In the genomic region with DNA sequence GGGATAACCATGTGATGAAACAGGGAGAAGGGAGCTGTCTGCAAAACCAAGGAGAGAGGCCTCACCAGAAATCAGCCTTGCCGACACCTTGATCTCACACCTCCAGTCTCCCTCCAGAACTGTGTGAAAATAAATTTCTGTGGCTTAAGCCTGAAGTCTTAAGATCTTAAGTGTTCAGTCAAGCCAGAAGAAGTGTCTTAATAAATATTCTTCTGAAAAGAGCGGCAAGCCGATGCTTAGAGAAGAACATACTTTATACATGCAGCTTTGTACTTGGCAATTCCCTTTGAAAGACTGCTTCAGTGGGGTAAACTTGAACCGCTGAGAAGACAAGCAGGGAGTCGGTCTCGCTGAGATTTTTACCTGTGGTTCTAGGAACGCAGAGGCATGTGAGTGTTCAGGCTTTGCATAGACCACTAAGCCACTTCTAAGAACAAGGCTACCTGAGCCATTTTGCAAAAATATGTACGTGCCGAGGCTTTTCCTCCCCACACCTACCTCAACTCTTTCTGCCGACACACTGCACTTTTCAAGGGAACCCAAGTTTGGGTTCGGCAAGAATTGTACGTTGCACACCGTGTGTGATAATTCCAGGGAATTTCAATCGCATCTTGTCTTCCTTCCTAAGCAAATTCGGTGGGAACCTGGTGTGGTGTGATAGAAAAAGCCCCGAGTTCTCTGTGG, we compare ENCODE assay signal across 10 cellular contexts. TPM values are rescaled to one million over a fixed set of nuclear protein-coding genes. Genes with fewer than 3 reads are reported as not detected.
DNase-seq lines count a peak whose midpoint lies in the region; ATAC-seq, FAIRE-seq and TF ChIP-seq lines count a peak whose summit lies in the region.
"Had no signal": no experiment of that assay in that cellular context is flagged by ENCODE, and none has a peak within 500 bp of the region (broad histone marks: within the 10 kb centered on the region; RNA-seq: fewer than 3 reads in every experiment).

No MANE protein-coding gene starts in this region.

- no peak for FAIRE-seq in D721Med (lab: Jason Lieb, UNC)

- intact Hi-C loops in CD4-positive, alpha-beta memory T cell (cut with micrococcal nuclease), result loop anchor here (5.0 kb wide), 3 partner anchors 33 to 1503 kb away; a partner anchor contains a TSS
- intact Hi-C loops in OCI-LY7 (cut with micrococcal nuclease; ENCODE audit: unreplicated experiment), result loop anchor here (5.0 to 10.0 kb wide), 2 partner anchors 162 to 889 kb away; no protein-coding TSS in a partner anchor

- H3K27ac ChIP-seq in CD4-positive, alpha-beta memory T cell (ENCODE audit: low read depth, low read length), result peak overlapping the region; percentile 82
- peak overlapping the region; percentile 61 for H3K27ac ChIP-seq in OCI-LY7 (ENCODE audit: low read depth, low read length, poor library complexity, severe bottlenecking)
- H3K27ac ChIP-seq: prostate gland, VCaP had no signal

- H3K27ac Mint-ChIP-seq in CD4-positive, alpha-beta memory T cell, result peak overlapping the region; percentile 92 to 100 (median 99)
- H3K27ac Mint-ChIP-seq in natural killer cell treated with Interleukin-12 subunit alpha and Interleukin-12 subunit beta and Interleukin-15 and Interleukin-18, amount 100 ng/mL, for 72 hours, result peak overlapping the region; percentile 95

- H3K9me3 Mint-ChIP-seq in CD4-positive, alpha-beta memory T cell, result peaks cover 0 to 10% (median 2%) of the 10 kb centered on the region in 8 donors
- no peaks in the 10 kb centered on the region for H3K9me3 Mint-ChIP-seq in natural killer cell treated with Interleukin-12 subunit alpha and Interleukin-12 subunit beta and Interleukin-15 and Interleukin-18, amount 100 ng/mL, for 72 hours

- POLR2A ChIA-PET in CD4-positive, alpha-beta memory T cell (lab: Charles Lee; ENCODE audit: partially characterized antibody), result interaction anchor here (1.2 to 21.3 kb wide), 6 partner anchors 19 to 348 kb away, joined by 3 to 729 read pairs (median 42); no protein-coding TSS in a partner anchor
- POLR2A ChIA-PET in OCI-LY7 (lab: Charles Lee), result interaction anchor here (1.2 kb wide), 1 partner anchor 14 kb away, joined by 4 read pairs; no protein-coding TSS in a partner anchor

- H3K4me1 Mint-ChIP-seq in CD4-positive, alpha-beta memory T cell, result peaks cover 56 to 98% (median 70%) of the 10 kb centered on the region in 4 donors
- peaks cover 87 to 97% of the 10 kb centered on the region in 2 donors for H3K4me1 Mint-ChIP-seq in natural killer cell treated with Interleukin-12 subunit alpha and Interleukin-12 subunit beta and Interleukin-15 and Interleukin-18, amount 100 ng/mL, for 72 hours (ENCODE audit: low read depth in 2 of 2)

- no peaks in the 10 kb centered on the region for H3K36me3 ChIP-seq in CD4-positive, alpha-beta memory T cell (ENCODE audit: insufficient read depth, low read length)
- peaks cover 54% of the 10 kb centered on the region for H3K36me3 ChIP-seq in OCI-LY7 (ENCODE audit: insufficient read depth, low read length)
- H3K36me3 ChIP-seq: prostate gland had no signal

- peaks cover 46 to 75% of the 10 kb centered on the region in 2 donors for H3K36me3 Mint-ChIP-seq in CD4-positive, alpha-beta memory T cell
- peaks cover 4% of the 10 kb centered on the region for H3K36me3 Mint-ChIP-seq in natural killer cell treated with Interleukin-12 subunit alpha and Interleukin-12 subunit beta and Interleukin-15 and Interleukin-18, amount 100 ng/mL, for 72 hours

- peaks cover 1 to 3% of the 10 kb centered on the region in 2 donors for H3K27me3 Mint-ChIP-seq in CD4-positive, alpha-beta memory T cell
- no peaks in the 10 kb centered on the region for H3K27me3 Mint-ChIP-seq in natural killer cell treated with Interleukin-12 subunit alpha and Interleukin-12 subunit beta and Interleukin-15 and Interleukin-18, amount 100 ng/mL, for 72 hours

- no TSS peak for BruUV-seq in OCI-LY7 (replicated peaks; lab: Mats Ljungman, UMichigan)

- DNase-seq in CD4-positive, alpha-beta memory T cell, result peak; percentile 78 to 83 (median 80)
- DNase-seq in OCI-LY7 (ENCODE audit: low spot score), result no peak
- DNase-seq in activated naive CD4-positive, alpha-beta T cell treated with anti-CD3 and anti-CD28 coated beads, Interleukin-2, amount 50 U/mL, for 16 hours, result peak; percentile 34
- peak; percentile 70 for DNase-seq in natural killer cell treated with Interleukin-12 subunit alpha and Interleukin-12 subunit beta and Interleukin-15 and Interleukin-18, amount 100 ng/mL, for 72 hours (ENCODE audit: low spot score)
- no peak for DNase-seq in D341Med (ENCODE audit: low spot score)
- DNase-seq in cerebellar cortex (ENCODE audit: low spot score), result no peak
- DNase-seq in D721Med (ENCODE audit: insufficient read length, low spot score), result no peak

- ATAC-seq in natural killer cell treated with Interleukin-12 subunit alpha and Interleukin-12 subunit beta and Interleukin-15 and Interleukin-18, amount 100 ng/mL, for 72 hours, result no peak
- no peak for ATAC-seq in GM19467 (IDR thresholded peaks at IDR 0.05; ENCODE audit: unreplicated experiment)

- H3K79me2 ChIP-seq in OCI-LY7 (ENCODE audit: insufficient read depth, low read depth, low read length), result peaks cover 91% of the 10 kb centered on the region

- CTCF ChIA-PET in CD4-positive, alpha-beta memory T cell (lab: Charles Lee; ENCODE audit: partially characterized antibody), result interaction anchor here (0.8 to 3.4 kb wide), 7 partner anchors 17 to 156 kb away, joined by 3 to 26 read pairs (median 9); no protein-coding TSS in a partner anchor
- CTCF ChIA-PET in OCI-LY7 (lab: Charles Lee; ENCODE audit: unreplicated experiment), result no interaction called here

- TF ChIP-seq CTCF in OCI-LY7 (conservative IDR thresholded peaks at IDR 0.05; ENCODE audit: low read length) (no peak), D721Med (IDR thresholded peaks at IDR 0.05; ENCODE audit: insufficient read depth, missing control alignments) (no peak)

- H3K4me3 Mint-ChIP-seq in CD4-positive, alpha-beta memory T cell, result peak overlapping the region; percentile 87 to 100 (median 98)
- peak overlapping the region; percentile 98 for H3K4me3 Mint-ChIP-seq in natural killer cell treated with Interleukin-12 subunit alpha and Interleukin-12 subunit beta and Interleukin-15 and Interleukin-18, amount 100 ng/mL, for 72 hours

- no peak overlapping the region for H2AFZ ChIP-seq in OCI-LY7 (ENCODE audit: low read length)

- peaks cover 72% of the 10 kb centered on the region for H3K4me1 ChIP-seq in CD4-positive, alpha-beta memory T cell (ENCODE audit: insufficient read depth, low read length)
- peaks cover 77% of the 10 kb centered on the region for H3K4me1 ChIP-seq in OCI-LY7 (ENCODE audit: insufficient read depth, low read length, poor library complexity, severe bottlenecking)

- H3K4me3 ChIP-seq in CD4-positive, alpha-beta memory T cell (ENCODE audit: low read length in 2 of 2), result peak overlapping the region; percentile 73 to 84
- H3K4me3 ChIP-seq in OCI-LY7 (ENCODE audit: low read depth, low read length, poor library complexity, severe bottlenecking), result peak overlapping the region; percentile 73
- H3K4me3 ChIP-seq: prostate gland had no signal

- H3K4me2 ChIP-seq in OCI-LY7 (ENCODE audit: low read length), result peak overlapping the region; percentile 99

- H3K9me2 ChIP-seq in OCI-LY7 (ENCODE audit: insufficient read depth, low read length), result no peaks in the 10 kb centered on the region

- no peaks in the 10 kb centered on the region for H3K27me3 ChIP-seq in CD4-positive, alpha-beta memory T cell (ENCODE audit: insufficient read depth, low read length)

- H3K9me3 ChIP-seq in CD4-positive, alpha-beta memory T cell (ENCODE audit: control insufficient read depth in 1 of 2, low read length in 2 of 2), result no peaks in the 10 kb centered on the region
- 0 out of 2 replicates have a peak, but pooled peaks cover 6% of the 10 kb centered on the region for H3K9me3 ChIP-seq in OCI-LY7 (ENCODE audit: low read length)
- H3K9me3 ChIP-seq: prostate gland had no signal

- 0 out of 2 replicates have a peak, but pooled peaks cover 16% of the 10 kb centered on the region for H4K20me1 ChIP-seq in OCI-LY7 (ENCODE audit: insufficient read depth, low read length)

RNA-seq across cellular contexts. Expression of a gene that starts 3.4 kb away (rescaled TPM):
- 10 to 100 TPM; 86.1 to 96.3 TPM for total RNA-seq in CD4-positive, alpha-beta memory T cell
- polyA plus RNA-seq in CD4-positive, alpha-beta memory T cell, result 10 to 100 TPM in 1 of 2 donors, 1 to 10 TPM in 1; 6.0 to 26.7 TPM
- 22.3 and 30.5 TPM in 2 replicates for total RNA-seq in OCI-LY7 (2014; rRNA removed; shearing (Covaris generic))
- total RNA-seq in OCI-LY7 (2022), result 40.8 and 44.6 TPM in 2 replicates
- total RNA-seq in natural killer cell treated with Interleukin-12 subunit alpha and Interleukin-12 subunit beta and Interleukin-15 and Interleukin-18, amount 100 ng/mL, for 72 hours, result 100 to 1,000 TPM in 1 of 2 donors, 10 to 100 TPM in 1; 67.8 to 121 TPM

Comparison
In these comparisons a context has a peak if more than half of its experiments do, and no peak if none do; other contexts are left out.
1. DNase-seq: peak in CD4-positive, alpha-beta memory T cell (5 of 5), activated naive CD4-positive, alpha-beta T cell treated with anti-CD3 and anti-CD28 coated beads, Interleukin-2, amount 50 U/mL, for 16 hours (single experiment) and natural killer cell treated with Interleukin-12 subunit alpha and Interleukin-12 subunit beta and Interleukin-15 and Interleukin-18, amount 100 ng/mL, for 72 hours (single experiment); none in OCI-LY7 (single experiment), D341Med (single experiment), cerebellar cortex (single experiment) and D721Med (single experiment).